9 cellular contexts compared by ENCODE assay signal in the genomic region with DNA sequence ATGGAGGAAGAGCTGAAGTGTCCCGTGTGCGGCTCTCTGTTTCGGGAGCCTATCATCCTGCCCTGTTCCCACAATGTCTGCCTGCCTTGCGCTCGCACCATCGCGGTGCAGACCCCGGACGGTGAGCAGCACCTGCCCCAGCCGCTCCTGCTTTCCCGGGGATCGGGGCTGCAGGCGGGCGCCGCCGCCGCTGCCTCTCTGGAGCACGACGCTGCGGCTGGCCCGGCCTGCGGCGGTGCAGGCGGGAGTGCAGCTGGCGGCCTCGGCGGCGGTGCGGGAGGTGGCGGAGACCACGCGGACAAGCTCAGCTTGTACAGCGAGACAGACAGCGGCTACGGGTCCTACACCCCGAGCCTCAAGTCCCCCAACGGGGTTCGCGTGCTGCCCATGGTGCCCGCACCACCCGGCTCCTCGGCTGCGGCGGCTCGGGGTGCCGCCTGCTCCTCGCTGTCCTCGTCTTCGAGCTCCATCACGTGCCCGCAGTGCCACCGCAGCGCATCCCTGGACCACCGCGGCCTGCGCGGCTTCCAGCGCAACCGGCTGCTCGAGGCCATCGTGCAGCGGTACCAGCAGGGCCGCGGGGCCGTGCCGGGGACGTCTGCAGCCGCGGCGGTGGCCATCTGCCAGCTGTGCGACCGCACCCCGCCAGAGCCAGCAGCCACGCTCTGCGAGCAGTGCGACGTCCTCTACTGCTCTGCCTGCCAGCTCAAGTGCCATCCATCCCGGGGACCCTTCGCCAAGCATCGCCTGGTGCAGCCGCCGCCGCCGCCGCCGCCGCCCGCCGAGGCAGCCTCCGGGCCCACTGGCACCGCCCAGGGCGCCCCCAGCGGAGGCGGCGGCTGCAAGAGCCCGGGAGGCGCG. TPM values are rescaled to one million over a fixed set of nuclear protein-coding genes. Genes with fewer than 3 reads are reported as not detected.
A peak's percentile ranks its signal among the peaks of the same experiment; 100 is the strongest.
DNase-seq lines count a peak whose midpoint lies in the region; ATAC-seq and TF ChIP-seq lines count a peak whose summit lies in the region.
"Had no signal": no experiment of that assay in that cellular context is flagged by ENCODE, and none has a peak within 500 bp of the region (broad histone marks: within the 10 kb centered on the region; RNA-seq: fewer than 3 reads in every experiment).

No MANE protein-coding gene starts in this region.

- H3K27me3 Mint-ChIP-seq in mesothelial cell of epicardium (ENCODE audit: low read depth) = peaks cover 84% of the 10 kb centered on the region
- H3K27me3 Mint-ChIP-seq in activated CD4-positive, alpha-beta memory T cell treated with anti-CD3 and anti-CD28 coated beads, Interleukin-2, amount 10 ng/mL, durations not matched to agents 7 days and 5 days = peaks cover 55% of the 10 kb centered on the region

- H3K4me3 ChIP-seq in ACC112 (ENCODE audit: low read depth, low read length) (peak overlapping the region; percentile 71), astrocyte of the spinal cord (ENCODE audit: low read depth, low read length) (peak overlapping the region; percentile 12)

- peaks cover 11% of the 10 kb centered on the region for H3K4me1 Mint-ChIP-seq in mesothelial cell of epicardium
- peaks cover 1% of the 10 kb centered on the region for H3K4me1 Mint-ChIP-seq in activated CD4-positive, alpha-beta memory T cell treated with anti-CD3 and anti-CD28 coated beads, Interleukin-2, amount 10 ng/mL, durations not matched to agents 7 days and 5 days

- no peaks in the 10 kb centered on the region for H3K36me3 Mint-ChIP-seq in mesothelial cell of epicardium
- H3K36me3 Mint-ChIP-seq in activated CD4-positive, alpha-beta memory T cell treated with anti-CD3 and anti-CD28 coated beads, Interleukin-2, amount 10 ng/mL, durations not matched to agents 7 days and 5 days (ENCODE audit: low read depth) = no peaks in the 10 kb centered on the region

- peaks cover 6% of the 10 kb centered on the region for H3K4me1 ChIP-seq in ACC112 (ENCODE audit: control insufficient read depth, insufficient read depth, low read length, unreplicated experiment)

- CTCF ChIA-PET in activated CD4-positive, alpha-beta memory T cell treated with anti-CD3 and anti-CD28 coated beads, Interleukin-2, amount 10 ng/mL, durations not matched to agents 7 days and 5 days (lab: Charles Lee) = no interaction called here

- peaks cover 62% of the 10 kb centered on the region for H3K27me3 ChIP-seq in ACC112 (ENCODE audit: insufficient read depth, low read length)

- H3K36me3 ChIP-seq in ACC112 (ENCODE audit: insufficient read depth, low read length) = no peaks in the 10 kb centered on the region

- no peak for ATAC-seq in left lobe of liver
- ATAC-seq: sciatic nerve had no signal

- no peaks in the 10 kb centered on the region for H3K9me3 Mint-ChIP-seq in mesothelial cell of epicardium
- H3K9me3 Mint-ChIP-seq in activated CD4-positive, alpha-beta memory T cell treated with anti-CD3 and anti-CD28 coated beads, Interleukin-2, amount 10 ng/mL, durations not matched to agents 7 days and 5 days = no peaks in the 10 kb centered on the region

- no peaks in the 10 kb centered on the region for H3K79me2 ChIP-seq in ACC112 (ENCODE audit: control insufficient read depth, insufficient read depth, low read length, unreplicated experiment)

- POLR2A ChIA-PET in activated CD4-positive, alpha-beta memory T cell treated with anti-CD3 and anti-CD28 coated beads, Interleukin-2, amount 10 ng/mL, durations not matched to agents 7 days and 5 days (lab: Charles Lee) = no interaction called here

- H2AFZ ChIP-seq in ACC112 (ENCODE audit: low read length, unreplicated experiment) = no peak overlapping the region

- in situ Hi-C loops in astrocyte of the spinal cord (cut with HindIII; ENCODE audit: low sequenced_read_pairs) (no loop called here), KBM-7 (cut with MboI; ENCODE audit: low pct_unique_long_range_greater_than_20kb, low sequenced_read_pairs) (no loop called here)

- no peak overlapping the region for H3K27ac Mint-ChIP-seq in mesothelial cell of epicardium
- no peak overlapping the region for H3K27ac Mint-ChIP-seq in activated CD4-positive, alpha-beta memory T cell treated with anti-CD3 and anti-CD28 coated beads, Interleukin-2, amount 10 ng/mL, durations not matched to agents 7 days and 5 days

- H3K27ac ChIP-seq in ACC112 (ENCODE audit: low read depth, low read length) = no peak overlapping the region

- H3K4me3 Mint-ChIP-seq in mesothelial cell of epicardium = peak overlapping the region; percentile 60
- H3K4me3 Mint-ChIP-seq in activated CD4-positive, alpha-beta memory T cell treated with anti-CD3 and anti-CD28 coated beads, Interleukin-2, amount 10 ng/mL, durations not matched to agents 7 days and 5 days = no peak overlapping the region

- TF ChIP-seq CTCF in GM10266 (IDR thresholded peaks at IDR 0.05; ENCODE audit: control insufficient read depth, insufficient read depth, low read depth, missing control alignments) = no peak
- no peak for TF ChIP-seq CTCF in astrocyte of the spinal cord (IDR thresholded peaks at IDR 0.05; ENCODE audit: low read depth, low read length)
- TF ChIP-seq CTCF in mesothelial cell of epicardium (IDR thresholded peaks at IDR 0.05; ENCODE audit: unreplicated experiment) = no peak

- peak; percentile 32 for DNase-seq in GM10266 (ENCODE audit: extremely low spot score)
- no peak for DNase-seq in astrocyte of the spinal cord (ENCODE audit: low read depth, low spot score)
- DNase-seq in mesothelial cell of epicardium (ENCODE audit: low spot score in 2 of 2, unreplicated experiment in 2 of 2) = no peak
- DNase-seq in activated CD4-positive, alpha-beta memory T cell treated with anti-CD3 and anti-CD28 coated beads, Interleukin-2, amount 10 ng/mL, durations not matched to agents 7 days and 5 days = no peak
- no peak for DNase-seq in KBM-7
- DNase-seq in NCI-H128 (lab: John Stamatoyannopoulos, UW; ENCODE audit: unreplicated experiment) = no peak
- DNase-seq in left lobe of liver (ENCODE audit: low spot score) = no peak

RNA-seq across cellular contexts. Expression of a gene that starts 1.3 kb away (rescaled TPM):
- total RNA-seq in mesothelial cell of epicardium (0.04 to 0.09 TPM (median 0.07 TPM) in 3 replicates), left lobe of liver (0.03 TPM)
- not detected for total RNA-seq in activated CD4-positive, alpha-beta memory T cell treated with anti-CD3 and anti-CD28 coated beads, Interleukin-2, amount 10 ng/mL, durations not matched to agents 7 days and 5 days
